8 cellular contexts compared by ENCODE assay signal in the genomic region with DNA sequence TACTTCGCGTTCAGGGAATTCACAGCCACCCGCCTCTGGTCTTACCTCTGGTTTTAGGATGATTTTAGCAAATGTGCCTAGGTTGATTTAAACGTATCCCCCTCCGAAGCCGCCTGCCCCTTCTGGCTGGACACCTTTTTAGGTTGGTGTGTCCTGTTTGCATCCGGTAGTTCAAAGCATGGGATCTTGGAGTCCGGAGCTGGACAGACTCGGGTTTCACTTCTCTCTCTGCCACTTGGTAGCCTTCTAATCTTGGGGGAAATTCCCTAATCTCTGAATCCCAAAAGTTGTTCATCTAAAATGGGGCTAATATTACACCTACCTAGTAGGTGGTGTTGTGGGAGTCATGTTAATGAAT. TPM values are rescaled to one million over a fixed set of nuclear protein-coding genes. Genes with fewer than 3 reads are reported as not detected.
DNase-seq lines count a peak whose midpoint lies in the region; ATAC-seq and TF ChIP-seq lines count a peak whose summit lies in the region.

No MANE protein-coding gene starts in this region.

- POLR2A ChIA-PET in BJ (lab: Charles Lee) = no interaction called here

- H3K36me3 ChIP-seq in BJ (ENCODE audit: control insufficient read depth, insufficient read depth, low read length) = 0 out of 2 replicates have a peak, but pooled peaks cover 2% of the 10 kb centered on the region
- no peaks in the 10 kb centered on the region for H3K36me3 ChIP-seq in psoas muscle (ENCODE audit: insufficient read depth in 1 of 2, low read depth in 1 of 2)

- no peaks in the 10 kb centered on the region for H3K9me3 ChIP-seq in psoas muscle

- WGBS in psoas muscle, 3 donors = 0% methylated on average over 9 of the region's 9 CpGs

- intact Hi-C loops in psoas muscle (cut with DNase I) = no loop called here

- TF ChIP-seq CTCF in BJ (IDR thresholded peaks at IDR 0.05; ENCODE audit: insufficient read depth, low read depth, low read length) (no peak), NB4 (IDR thresholded peaks at IDR 0.05; ENCODE audit: low read depth, low read length) (no peak), epithelial cell of esophagus (IDR thresholded peaks at IDR 0.05; ENCODE audit: insufficient read depth, low read depth, low read length, missing control alignments) (no peak), psoas muscle (IDR thresholded peaks at IDR 0.05) (no peak)

- peak; percentile 30 for ATAC-seq in GM21423 (IDR thresholded peaks at IDR 0.05; ENCODE audit: unreplicated experiment)
- ATAC-seq in psoas muscle = no peak
- ATAC-seq in GM21360 (IDR thresholded peaks at IDR 0.05; ENCODE audit: unreplicated experiment) = no peak

- H3K4me3 ChIP-seq in BJ (ENCODE audit: low read depth, low read length) (peak overlapping the region; percentile 75), NB4 (ENCODE audit: low read depth, low read length) (peak overlapping the region; percentile 97), epithelial cell of esophagus (ENCODE audit: low read length) (peak overlapping the region; percentile 94), psoas muscle (peak overlapping the region; percentile 79)

- no peak for DNase-seq in BJ (ENCODE audit: low read depth)
- no peak for DNase-seq in NB4 (ENCODE audit: low read depth)
- DNase-seq in epithelial cell of esophagus (ENCODE audit: low read depth) = no peak
- no peak for DNase-seq in psoas muscle
- DNase-seq in stimulated activated naive CD4-positive, alpha-beta T cell (lab: John Stamatoyannopoulos, UW) = no peak
- DNase-seq in cerebellar cortex (ENCODE audit: low spot score) = no peak

- H3K27ac ChIP-seq in psoas muscle = no peak overlapping the region

- no peaks in the 10 kb centered on the region for H3K27me3 ChIP-seq in BJ (ENCODE audit: control insufficient read depth, insufficient read depth, low read length)
- no peaks in the 10 kb centered on the region for H3K27me3 ChIP-seq in psoas muscle (ENCODE audit: insufficient read depth in 3 of 3, low read length in 2 of 3)

- CTCF ChIA-PET in BJ (lab: Yijun Ruan, JAX) = interaction anchor here (0.6 to 2.4 kb wide), 4 partner anchors 37 to 516 kb away, joined by 3 to 10 read pairs (median 3); no protein-coding TSS in a partner anchor

- no peak for TF ChIP-seq POLR2A in NB4 (IDR thresholded peaks at IDR 0.05; ENCODE audit: extremely low read depth, insufficient read length)

- peaks cover 8% of the 10 kb centered on the region for H3K4me1 ChIP-seq in psoas muscle

RNA-seq across cellular contexts. Expression of a gene that starts 0.7 kb away (rescaled TPM):
- polyA plus RNA-seq in BJ (2011; rRNA removed) (11.5 and 18.3 TPM in 2 replicates), psoas muscle (1 to 10 TPM in 1 of 3 donors, under 1 TPM in 2; 0.48 to 1.6 (median 0.72) TPM)
- 8.3 and 8.4 TPM in 2 replicates for polyA minus RNA-seq in BJ (2011; rRNA and poly(A)+ RNA removed)
- total RNA-seq in psoas muscle = 1 to 10 TPM in 2 of 4 donors, under 1 TPM in 2; 0.69 to 2.3 (median 1.0) TPM

RNA-seq across cellular contexts. Expression of a gene that starts 23.1 kb away (rescaled TPM):
- not detected in 2 replicates for polyA plus RNA-seq in BJ (2011; rRNA removed)
- not detected in 2 replicates for polyA minus RNA-seq in BJ (2011; rRNA and poly(A)+ RNA removed)
- total RNA-seq in psoas muscle = not detected
- polyA plus RNA-seq in psoas muscle = under 1 TPM in 1 of 3 donors, not detected in 2; 0.03 TPM
